In genomic region chrX:41750720-41751119, GRCh38 we compare ENCODE assay signal across 27 cellular contexts.
"Had no signal": no experiment of that assay in that cellular context is flagged by ENCODE, and none has a peak within 500 bp of the region (broad histone marks: within the 10 kb centered on the region; RNA-seq: fewer than 3 reads in every experiment).

No MANE protein-coding gene starts in this region.

- H3K9me3 ChIP-seq: stomach, suprapubic skin, testis, thoracic aorta, thyroid gland, tibial artery, tibial nerve, transverse colon, upper lobe of left lung, upper lobe of right lung, uterus, vagina had no signal

- H3K27me3 ChIP-seq: stomach, suprapubic skin, testis, thyroid gland, tibial artery, tibial nerve, transverse colon, upper lobe of left lung, upper lobe of right lung, uterus, vagina had no signal

- DNase-seq: stimulated activated CD4-positive, alpha-beta T cell treated with anti-CD3 and anti-CD28 coated beads, Interleukin-2, amount 100 ng/mL, for 48 hours; stimulated activated CD4-positive, alpha-beta T cell treated with anti-CD3 and anti-CD28 coated beads, Interleukin-4, amount 100 ng/mL, for 1 hour; stimulated activated CD4-positive, alpha-beta T cell treated with anti-CD3 and anti-CD28 coated beads, Interleukin-4, amount 100 ng/mL, for 24 hours; stimulated activated CD4-positive, alpha-beta T cell treated with anti-CD3 and anti-CD28 coated beads, Interleukin-4, amount 100 ng/mL, for 4 hours; stimulated activated CD8-positive, alpha-beta memory T cell treated with anti-CD3 and anti-CD28 coated beads, Interleukin-4, amount 100 ng/mL, for 48 hours; stimulated activated naive B cell treated with anti-CD40 and anti-IgM and Interleukin-4, amounts not matched to agents 10 μg/mL and 1 μg/mL and 100 μg/mL, for 72 hours; stimulated activated naive CD4-positive, alpha-beta T cell; stimulated activated naive CD4-positive, alpha-beta T cell treated with Interleukin-2 at 50 U/mL for 16 hours; stimulated activated naive CD8-positive, alpha-beta T cell treated with anti-CD3 and anti-CD28 coated beads, Interleukin-15, amount 100 ng/mL, for 72 hours; stimulated activated naive CD8-positive, alpha-beta T cell treated with anti-CD3 and anti-CD28 coated beads, Interleukin-15, Interleukin-2, amounts not matched to agents 100 U/mL and 50 U/mL, for 24 hours; stomach; substantia nigra; testis; thyroid gland; tibial artery; transverse colon; trophoblast cell; upper lobe of left lung; upper lobe of right lung; uterus had no signal

- H3K4me3 ChIP-seq: stomach, suprapubic skin, testis, thoracic aorta, thyroid gland, tibial artery, tibial nerve, transverse colon, upper lobe of left lung, upper lobe of right lung, uterus, vagina had no signal

- H3K4me1 ChIP-seq: stomach, suprapubic skin, testis, thyroid gland, tibial artery, tibial nerve, transverse colon, upper lobe of left lung, upper lobe of right lung, uterus, vagina had no signal

- FAIRE-seq: urothelium cell line had no signal

- H3K27ac ChIP-seq: stomach, suprapubic skin, testis, thoracic aorta, thyroid gland, tibial artery, tibial nerve, transverse colon, upper lobe of left lung, upper lobe of right lung, uterus, vagina had no signal

- H3K36me3 ChIP-seq: stomach, suprapubic skin, thoracic aorta, thyroid gland, tibial artery, tibial nerve, transverse colon, upper lobe of left lung, upper lobe of right lung, uterus, vagina had no signal

- ATAC-seq: stimulated activated effector memory CD8-positive, alpha-beta T cell treated with anti-CD3 and anti-CD28 coated beads, Interleukin-12 subunit alpha, Interleukin-12 subunit beta, amount 100 ng/mL, for 72 hours; stimulated activated memory B cell treated with anti-CD40 and anti-IgM and Interleukin-4, amounts not matched to agents 10 μg/mL and 1 μg/mL and 100 μg/mL, for 72 hours; stimulated activated naive B cell treated with anti-CD40 and anti-IgM and Interleukin-4, amounts not matched to agents 10 μg/mL and 1 μg/mL and 100 μg/mL, for 72 hours; stimulated activated naive CD8-positive, alpha-beta T cell treated with anti-CD3 and anti-CD28 coated beads, Interleukin-15, amount 100 ng/mL, for 72 hours; stimulated activated naive CD8-positive, alpha-beta T cell treated with anti-CD3 and anti-CD28 coated beads, Interleukin-15, Interleukin-2, amounts not matched to agents 100 U/mL and 50 U/mL, for 24 hours; upper lobe of right lung had no signal
